ENCODE assay signal across 8 cellular contexts in the genomic region with DNA sequence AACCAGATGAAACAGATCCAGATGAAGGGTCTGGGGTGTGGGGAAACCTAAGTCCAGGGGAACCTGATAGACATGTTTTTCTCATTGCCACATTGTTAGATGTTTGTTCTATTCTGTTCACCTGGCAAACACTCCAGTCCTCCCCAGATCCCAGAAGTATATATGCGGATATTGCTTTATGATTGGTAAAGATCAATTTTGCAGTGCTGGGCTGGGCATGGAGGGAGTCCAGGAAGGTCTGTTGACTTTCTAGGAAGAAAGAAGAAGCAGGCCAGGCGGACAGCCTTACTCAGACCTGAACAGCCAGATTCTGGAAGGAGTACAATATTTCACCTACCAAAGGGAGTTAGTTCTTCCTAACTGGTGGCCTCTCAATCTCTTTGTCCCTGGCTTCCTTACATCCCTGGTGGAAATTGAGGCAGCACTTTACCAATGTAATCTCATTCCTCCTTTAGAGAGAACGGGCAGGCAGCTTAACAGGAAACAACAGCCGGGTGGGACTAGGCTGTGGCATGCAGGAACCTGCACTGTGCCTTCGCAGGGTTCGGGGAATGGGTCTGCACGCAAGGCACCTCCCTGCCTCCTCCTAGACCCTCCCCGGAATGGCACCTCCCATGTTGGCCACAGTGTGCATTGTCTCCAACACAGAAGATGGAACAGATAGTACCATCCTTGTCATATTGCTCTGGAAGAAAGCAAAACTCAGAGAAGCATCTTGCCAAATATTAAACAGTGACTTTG. TPM values are rescaled to one million over a fixed set of nuclear protein-coding genes. Genes with fewer than 3 reads are reported as not detected.
A peak's percentile ranks its signal among the peaks of the same experiment; 100 is the strongest.
DNase-seq lines count a peak whose midpoint lies in the region; ATAC-seq and TF ChIP-seq lines count a peak whose summit lies in the region.

No MANE protein-coding gene starts in this region.

- no peaks in the 10 kb centered on the region for H3K9me3 Mint-ChIP-seq in stimulated activated effector memory CD8-positive, alpha-beta T cell treated with anti-CD3 and anti-CD28 coated beads, Interleukin-12 subunit alpha, Interleukin-12 subunit beta, amount 100 ng/mL, for 72 hours

- H3K4me1 ChIP-seq in left ventricle myocardium inferior (peaks cover 68% of the 10 kb centered on the region), SJCRH30 (no peaks in the 10 kb centered on the region)

- H3K9me3 ChIP-seq in left ventricle myocardium inferior (replicated peaks) = no peaks in the 10 kb centered on the region
- no peaks in the 10 kb centered on the region for H3K9me3 ChIP-seq in SJCRH30 (replicated peaks)

- DNase-seq in activated T-cell treated with anti-CD3 and anti-CD28 coated beads for 1 hour (ENCODE audit: low read depth) = peak; percentile 51
- DNase-seq in left ventricle myocardium inferior = peak; percentile 48
- DNase-seq in stimulated activated effector memory CD8-positive, alpha-beta T cell treated with anti-CD3 and anti-CD28 coated beads, Interleukin-12 subunit alpha, Interleukin-12 subunit beta, amount 100 ng/mL, for 72 hours (ENCODE audit: low spot score in 2 of 2) = peak in 1 of 2 donors; percentile 64
- no peak for DNase-seq in AG08395 (ENCODE audit: low spot score)
- no peak for DNase-seq in SJCRH30
- DNase-seq in DMS153 treated with DMSO at 0.1 percent for 48 hours (lab: John Stamatoyannopoulos, UW; ENCODE audit: unreplicated experiment) = no peak
- no peak for DNase-seq in 8988T

- H3K27me3 ChIP-seq in left ventricle myocardium inferior (ENCODE audit: low read depth) = no peaks in the 10 kb centered on the region
- H3K27me3 ChIP-seq in SJCRH30 = 0 out of 2 replicates have a peak, but pooled peaks cover 4% of the 10 kb centered on the region

- H3K27ac ChIP-seq in left ventricle myocardium inferior (replicated peaks) = peak overlapping the region; percentile 94
- no peak overlapping the region for H3K27ac ChIP-seq in SJCRH30

- TF ChIP-seq CTCF in left ventricle myocardium inferior (IDR thresholded peaks at IDR 0.05; ENCODE audit: borderline replicate concordance) = no peak

- intact Hi-C loops in left ventricle myocardium inferior (cut with micrococcal nuclease) = loop anchor here (10.0 kb wide), 1 partner anchor 84 kb away; a partner anchor contains a TSS

- peak overlapping the region; percentile 94 for H3K27ac Mint-ChIP-seq in stimulated activated effector memory CD8-positive, alpha-beta T cell treated with anti-CD3 and anti-CD28 coated beads, Interleukin-12 subunit alpha, Interleukin-12 subunit beta, amount 100 ng/mL, for 72 hours

- H3K36me3 Mint-ChIP-seq in stimulated activated effector memory CD8-positive, alpha-beta T cell treated with anti-CD3 and anti-CD28 coated beads, Interleukin-12 subunit alpha, Interleukin-12 subunit beta, amount 100 ng/mL, for 72 hours = peaks cover 54% of the 10 kb centered on the region

- peaks cover 69% of the 10 kb centered on the region for H3K4me1 Mint-ChIP-seq in stimulated activated effector memory CD8-positive, alpha-beta T cell treated with anti-CD3 and anti-CD28 coated beads, Interleukin-12 subunit alpha, Interleukin-12 subunit beta, amount 100 ng/mL, for 72 hours

- H3K4me3 ChIP-seq in left ventricle myocardium inferior (peak overlapping the region; percentile 68), SJCRH30 (no peak overlapping the region)

- H3K36me3 ChIP-seq in left ventricle myocardium inferior = peaks cover 26% of the 10 kb centered on the region
- no peaks in the 10 kb centered on the region for H3K36me3 ChIP-seq in SJCRH30

- ATAC-seq in GM21723 (IDR thresholded peaks at IDR 0.05; ENCODE audit: unreplicated experiment) = peak; percentile 42
- ATAC-seq in stimulated activated effector memory CD8-positive, alpha-beta T cell treated with anti-CD3 and anti-CD28 coated beads, Interleukin-12 subunit alpha, Interleukin-12 subunit beta, amount 100 ng/mL, for 72 hours = peak; percentile 80

- H3K4me3 Mint-ChIP-seq in stimulated activated effector memory CD8-positive, alpha-beta T cell treated with anti-CD3 and anti-CD28 coated beads, Interleukin-12 subunit alpha, Interleukin-12 subunit beta, amount 100 ng/mL, for 72 hours = peak overlapping the region; percentile 88

RNA-seq across cellular contexts. Expression of a gene that starts 0.9 kb away (rescaled TPM):
- 24.3 TPM for total RNA-seq in left ventricle myocardium inferior
- total RNA-seq in SJCRH30 (2014; rRNA removed; shearing (Covaris generic)) = not detected in 2 replicates

RNA-seq across cellular contexts. Expression of a gene that starts 54.3 kb away (rescaled TPM):
- 5.0 TPM for total RNA-seq in left ventricle myocardium inferior
- not detected in 2 replicates for total RNA-seq in SJCRH30 (2014; rRNA removed; shearing (Covaris generic))

Comparison
In these comparisons a context has a peak if more than half of its experiments do, and no peak if none do; other contexts are left out.
1. DNase-seq: peak in activated T-cell treated with anti-CD3 and anti-CD28 coated beads for 1 hour (single experiment) and left ventricle myocardium inferior (single experiment); none in AG08395 (single experiment), SJCRH30 (0 of 2), DMS153 treated with DMSO at 0.1 percent for 48 hours (single experiment) and 8988T (single experiment).
2. RNA of a gene that starts 0.9 kb away (total RNA-seq): 24.3 TPM in left ventricle myocardium inferior (single experiment); not detected in SJCRH30; every median in the first group is over 10 times any median in the second.